1 cellular context compared by ENCODE assay signal in the genomic region with DNA sequence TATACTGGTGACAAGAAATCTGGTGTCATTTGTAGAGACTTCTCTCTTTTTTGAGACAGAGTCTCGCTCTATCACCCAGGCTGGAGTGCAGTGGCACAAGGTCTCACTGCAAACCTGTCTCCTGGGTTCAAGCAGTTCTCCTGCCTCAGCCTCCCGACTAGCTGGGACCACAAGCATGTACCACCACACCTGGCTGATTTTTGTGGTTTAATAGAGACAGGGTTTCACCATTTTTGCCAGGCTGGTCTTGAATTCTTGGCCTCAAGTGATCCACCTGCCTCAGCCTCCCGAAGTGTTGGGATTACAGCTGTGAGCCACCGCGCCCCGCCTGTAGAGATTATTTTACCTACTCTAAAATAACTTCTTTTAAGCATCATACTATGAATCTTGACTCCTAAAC.
TF ChIP-seq lines count a peak whose summit lies in the region.

No MANE protein-coding gene starts in this region.

TF ChIP-seq in GM12878, 131 proteins besides CTCF, POLR2A, EP300 and RAD21 (continued from another document):
- TF ChIP-seq, protein P1, sequence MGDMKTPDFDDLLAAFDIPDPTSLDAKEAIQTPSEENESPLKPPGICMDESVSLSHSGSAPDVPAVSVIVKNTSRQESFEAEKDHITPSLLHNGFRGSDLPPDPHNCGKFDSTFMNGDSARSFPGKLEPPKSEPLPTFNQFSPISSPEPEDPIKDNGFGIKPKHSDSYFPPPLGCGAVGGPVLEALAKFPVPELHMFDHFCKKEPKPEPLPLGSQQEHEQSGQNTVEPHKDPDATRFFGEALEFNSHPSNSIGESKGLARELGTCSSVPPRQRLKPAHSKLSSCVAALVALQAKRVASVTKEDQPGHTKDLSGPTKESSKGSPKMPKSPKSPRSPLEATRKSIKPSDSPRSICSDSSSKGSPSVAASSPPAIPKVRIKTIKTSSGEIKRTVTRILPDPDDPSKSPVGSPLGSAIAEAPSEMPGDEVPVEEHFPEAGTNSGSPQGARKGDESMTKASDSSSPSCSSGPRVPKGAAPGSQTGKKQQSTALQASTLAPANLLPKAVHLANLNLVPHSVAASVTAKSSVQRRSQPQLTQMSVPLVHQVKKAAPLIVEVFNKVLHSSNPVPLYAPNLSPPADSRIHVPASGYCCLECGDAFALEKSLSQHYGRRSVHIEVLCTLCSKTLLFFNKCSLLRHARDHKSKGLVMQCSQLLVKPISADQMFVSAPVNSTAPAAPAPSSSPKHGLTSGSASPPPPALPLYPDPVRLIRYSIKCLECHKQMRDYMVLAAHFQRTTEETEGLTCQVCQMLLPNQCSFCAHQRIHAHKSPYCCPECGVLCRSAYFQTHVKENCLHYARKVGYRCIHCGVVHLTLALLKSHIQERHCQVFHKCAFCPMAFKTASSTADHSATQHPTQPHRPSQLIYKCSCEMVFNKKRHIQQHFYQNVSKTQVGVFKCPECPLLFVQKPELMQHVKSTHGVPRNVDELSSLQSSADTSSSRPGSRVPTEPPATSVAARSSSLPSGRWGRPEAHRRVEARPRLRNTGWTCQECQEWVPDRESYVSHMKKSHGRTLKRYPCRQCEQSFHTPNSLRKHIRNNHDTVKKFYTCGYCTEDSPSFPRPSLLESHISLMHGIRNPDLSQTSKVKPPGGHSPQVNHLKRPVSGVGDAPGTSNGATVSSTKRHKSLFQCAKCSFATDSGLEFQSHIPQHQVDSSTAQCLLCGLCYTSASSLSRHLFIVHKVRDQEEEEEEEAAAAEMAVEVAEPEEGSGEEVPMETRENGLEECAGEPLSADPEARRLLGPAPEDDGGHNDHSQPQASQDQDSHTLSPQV (IDR thresholded peaks at IDR 0.05): no peak
- no peak for TF ChIP-seq LARP7 (IDR thresholded peaks at IDR 0.05)
- TF ChIP-seq BCL11A (IDR thresholded peaks at IDR 0.05; ENCODE audit: low read depth, low read length): no peak
- TF ChIP-seq, protein P2, sequence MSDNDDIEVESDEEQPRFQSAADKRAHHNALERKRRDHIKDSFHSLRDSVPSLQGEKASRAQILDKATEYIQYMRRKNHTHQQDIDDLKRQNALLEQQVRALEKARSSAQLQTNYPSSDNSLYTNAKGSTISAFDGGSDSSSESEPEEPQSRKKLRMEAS (IDR thresholded peaks at IDR 0.05; ENCODE audit: low read depth, low read length): no peak
